1 cellular context compared by ENCODE assay signal in genomic region chr2:3246928-3247714, GRCh38.
TF ChIP-seq lines count a peak whose summit lies in the region.

No MANE protein-coding gene starts in this region.

TF ChIP-seq in K562, 482 proteins besides CTCF, POLR2A, EP300 and RAD21 (continued from another document):
- TF ChIP-seq, protein P1, sequence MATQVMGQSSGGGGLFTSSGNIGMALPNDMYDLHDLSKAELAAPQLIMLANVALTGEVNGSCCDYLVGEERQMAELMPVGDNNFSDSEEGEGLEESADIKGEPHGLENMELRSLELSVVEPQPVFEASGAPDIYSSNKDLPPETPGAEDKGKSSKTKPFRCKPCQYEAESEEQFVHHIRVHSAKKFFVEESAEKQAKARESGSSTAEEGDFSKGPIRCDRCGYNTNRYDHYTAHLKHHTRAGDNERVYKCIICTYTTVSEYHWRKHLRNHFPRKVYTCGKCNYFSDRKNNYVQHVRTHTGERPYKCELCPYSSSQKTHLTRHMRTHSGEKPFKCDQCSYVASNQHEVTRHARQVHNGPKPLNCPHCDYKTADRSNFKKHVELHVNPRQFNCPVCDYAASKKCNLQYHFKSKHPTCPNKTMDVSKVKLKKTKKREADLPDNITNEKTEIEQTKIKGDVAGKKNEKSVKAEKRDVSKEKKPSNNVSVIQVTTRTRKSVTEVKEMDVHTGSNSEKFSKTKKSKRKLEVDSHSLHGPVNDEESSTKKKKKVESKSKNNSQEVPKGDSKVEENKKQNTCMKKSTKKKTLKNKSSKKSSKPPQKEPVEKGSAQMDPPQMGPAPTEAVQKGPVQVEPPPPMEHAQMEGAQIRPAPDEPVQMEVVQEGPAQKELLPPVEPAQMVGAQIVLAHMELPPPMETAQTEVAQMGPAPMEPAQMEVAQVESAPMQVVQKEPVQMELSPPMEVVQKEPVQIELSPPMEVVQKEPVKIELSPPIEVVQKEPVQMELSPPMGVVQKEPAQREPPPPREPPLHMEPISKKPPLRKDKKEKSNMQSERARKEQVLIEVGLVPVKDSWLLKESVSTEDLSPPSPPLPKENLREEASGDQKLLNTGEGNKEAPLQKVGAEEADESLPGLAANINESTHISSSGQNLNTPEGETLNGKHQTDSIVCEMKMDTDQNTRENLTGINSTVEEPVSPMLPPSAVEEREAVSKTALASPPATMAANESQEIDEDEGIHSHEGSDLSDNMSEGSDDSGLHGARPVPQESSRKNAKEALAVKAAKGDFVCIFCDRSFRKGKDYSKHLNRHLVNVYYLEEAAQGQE (CRISPR knock-in tag; IDR thresholded peaks at IDR 0.05; ENCODE audit: low read depth), result no peak
- TF ChIP-seq ARHGAP35 (IDR thresholded peaks at IDR 0.05; ENCODE audit: partially characterized antibody) (no peak), NONO (IDR thresholded peaks at IDR 0.05; ENCODE audit: low read depth in 2 of 2, low read length in 1 of 2) (no peak)
